Comparison of ENCODE assay signal across 15 cellular contexts in the genomic region with DNA sequence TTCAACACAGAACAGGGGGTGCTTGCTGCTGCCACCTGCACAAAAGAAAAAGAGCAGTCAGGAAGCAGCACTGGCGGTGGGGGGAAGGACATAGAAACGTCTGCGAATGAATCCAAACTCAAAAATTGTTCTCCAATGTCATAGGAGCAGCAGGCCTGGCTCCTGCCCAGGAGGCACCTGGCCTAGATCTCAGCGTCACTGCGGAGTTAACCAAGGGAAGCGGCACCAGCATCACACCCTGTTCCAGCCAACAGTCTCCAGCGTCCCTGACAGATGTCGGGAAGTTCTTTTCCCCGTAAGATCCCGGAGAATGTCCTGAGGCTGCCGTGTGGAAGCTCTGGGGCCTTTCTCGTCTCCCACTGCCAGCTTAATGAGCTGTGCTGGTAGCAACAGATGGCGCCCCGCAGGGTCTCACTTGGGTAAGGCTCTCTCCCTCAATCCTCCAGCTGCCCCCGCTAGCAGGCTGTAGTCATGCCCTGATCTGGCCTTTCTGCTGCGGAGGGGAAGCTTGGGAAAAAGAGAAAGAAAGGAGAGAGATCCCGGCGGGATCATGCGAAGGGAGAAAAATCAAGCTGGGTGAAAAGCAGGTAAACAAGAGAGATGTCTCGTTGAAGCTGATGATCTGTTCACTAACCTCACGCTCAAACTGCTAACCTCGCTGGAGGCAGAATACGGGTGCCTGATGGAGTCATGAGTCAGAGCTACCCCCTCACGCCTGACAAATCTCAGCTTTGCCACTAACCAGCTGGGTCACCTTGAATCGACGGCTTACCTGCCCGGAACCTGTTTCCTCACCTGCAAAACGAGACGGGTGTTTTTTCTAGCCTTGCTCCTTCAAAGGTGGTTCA. TPM values are rescaled to one million over a fixed set of nuclear protein-coding genes. Genes with fewer than 3 reads are reported as not detected.
DNase-seq lines count a peak whose midpoint lies in the region; ATAC-seq, FAIRE-seq and TF ChIP-seq lines count a peak whose summit lies in the region.
"Had no signal": no experiment of that assay in that cellular context is flagged by ENCODE, and none has a peak within 500 bp of the region (broad histone marks: within the 10 kb centered on the region; RNA-seq: fewer than 3 reads in every experiment).

No MANE protein-coding gene starts in this region.

- TF ChIP-seq POLR2A in body of pancreas (IDR thresholded peaks at IDR 0.05) (no peak), GM12892 (IDR thresholded peaks at IDR 0.05; ENCODE audit: low read depth, low read length) (no peak)

- no peaks in the 10 kb centered on the region for H3K4me1 ChIP-seq in body of pancreas

- WGBS in body of pancreas, 2 donors, result 37 to 50% methylated on average over 28 to 29 of the region's 29 CpGs

- H3K27me3 ChIP-seq in body of pancreas, result no peaks in the 10 kb centered on the region

- ATAC-seq in body of pancreas, result no peak

- no peak overlapping the region for H3K27ac ChIP-seq in body of pancreas

- peak; percentile 99 for DNase-seq in DMS 273 (lab: John Stamatoyannopoulos, UW; ENCODE audit: unreplicated experiment)
- DNase-seq in NCI-H1694 (lab: John Stamatoyannopoulos, UW), result peak; percentile 98
- peak in 3 of 4 donors; percentile 26 to 53 (median 41) for DNase-seq in body of pancreas
- peak; percentile 78 for DNase-seq in kidney tubule cell (ENCODE audit: low spot score)
- DNase-seq in posterior vena cava (ENCODE audit: low spot score), result no peak
- DNase-seq in activated CD4-positive, alpha-beta T cell treated with anti-CD3 and anti-CD28 coated beads, Interleukin-2, amount 50 U/mL, for 4 hours, result no peak
- DNase-seq in GM12892 (ENCODE audit: insufficient read length), result no peak
- DNase-seq in GM10266 (ENCODE audit: extremely low spot score), result no peak
- DNase-seq: activated CD4-positive, alpha-beta T cell treated with anti-CD3 and anti-CD28 coated beads for 4 hours; activated effector memory CD4-positive, alpha-beta T cell treated with Interleukin-2 at 50 U/mL for 16 hours; NCI-H774; stimulated activated CD4-positive, alpha-beta T cell treated with anti-CD3 and anti-CD28 coated beads, Interleukin-1b, Interleukin-23, amount 100 ng/mL, for 48 hours; stimulated activated naive CD4-positive, alpha-beta T cell; T-helper 1 cell had no signal

- no peaks in the 10 kb centered on the region for H3K36me3 ChIP-seq in body of pancreas (replicated peaks in 1 of 2; ENCODE audit: insufficient read depth in 1 of 2, low read depth in 2 of 2)

- no peak for TF ChIP-seq CTCF in body of pancreas (IDR thresholded peaks at IDR 0.05)
- TF ChIP-seq CTCF in GM10266 (IDR thresholded peaks at IDR 0.05; ENCODE audit: control insufficient read depth, insufficient read depth, low read depth, missing control alignments), result no peak

- H3K4me3 ChIP-seq in body of pancreas, result no peak overlapping the region

- intact Hi-C loops in body of pancreas (cut with DNase I) (no loop called here), posterior vena cava (cut with DNase I) (no loop called here)

- no peaks in the 10 kb centered on the region for H3K9me3 ChIP-seq in body of pancreas

- FAIRE-seq in GM12892 (lab: Jason Lieb, UNC), result no peak

RNA-seq across cellular contexts. Expression of gene MARCHF10, which starts 57.4 kb away (rescaled TPM):
- total RNA-seq in body of pancreas (under 1 TPM in 1 of 2 donors, not detected in 1; under 0.01 TPM), posterior vena cava (not detected)
- not detected for polyA plus RNA-seq in GM12892 (2012; ENCODE audit: missing spikeins)
- total RNA-seq: liver had no signal
- polyA plus RNA-seq: liver had no signal

Comparison
In these comparisons a context has a peak if more than half of its experiments do, and no peak if none do; other contexts are left out.
1. DNase-seq: peak in DMS 273 (single experiment), NCI-H1694 (single experiment), body of pancreas (3 of 4) and kidney tubule cell (single experiment); none in posterior vena cava (single experiment), activated CD4-positive, alpha-beta T cell treated with anti-CD3 and anti-CD28 coated beads, Interleukin-2, amount 50 U/mL, for 4 hours (0 of 2), GM12892 (single experiment) and GM10266 (single experiment).